ENCODE assay signal across 19 cellular contexts in genomic region chr6:34352305-34352937, GRCh38. TPM values are rescaled to one million over a fixed set of nuclear protein-coding genes. Genes with fewer than 3 reads are reported as not detected.
A peak's percentile ranks its signal among the peaks of the same experiment; 100 is the strongest.
DNase-seq lines count a peak whose midpoint lies in the region; ATAC-seq, FAIRE-seq and TF ChIP-seq lines count a peak whose summit lies in the region.
"Had no signal": no experiment of that assay in that cellular context is flagged by ENCODE, and none has a peak within 500 bp of the region (broad histone marks: within the 10 kb centered on the region; RNA-seq: fewer than 3 reads in every experiment).

No MANE protein-coding gene starts in this region.

- DNase-seq in CD14-positive monocyte (ENCODE audit: low spot score): no peak
- peak; percentile 26 for DNase-seq in HFFc6
- no peak for DNase-seq in mammary epithelial cell
- DNase-seq in lung microvascular endothelial cell (ENCODE audit: low read depth in 2 of 2): peak; percentile 32 to 60
- DNase-seq in endothelial cell (ENCODE audit: low spot score): no peak
- DNase-seq in GM19239 (ENCODE audit: insufficient read length, low spot score): no peak
- DNase-seq in aorta: no peak
- DNase-seq: activated CD4-positive, alpha-beta T cell treated with anti-CD3 and anti-CD28 coated beads, Interleukin-2, amount 50 U/mL, for 1 hour; AML-193; effector CD4-positive, alpha-beta T cell; foreskin melanocyte; MV-4-11; naive thymus-derived CD8-positive, alpha-beta T cell; NCI-H2081 treated with DMSO at 0.1 percent for 48 hours; NCI-H526 treated with DMSO at 0.1 percent for 48 hours had no signal

- in situ Hi-C loops in mammary epithelial cell (cut with MboI; ENCODE audit: low sequenced_read_pairs in 2 of 2): no loop called here

- ATAC-seq in GM18870 (IDR thresholded peaks at IDR 0.05; ENCODE audit: unreplicated experiment) (no peak), aorta (ENCODE audit: low FRiP score) (no peak)
- ATAC-seq: activated naive CD4-positive, alpha-beta T cell treated with anti-CD3 and anti-CD28 coated beads, Interleukin-2, amount 50 U/mL, for 72 hours; naive thymus-derived CD8-positive, alpha-beta T cell had no signal

- no peaks in the 10 kb centered on the region for H3K9me3 Mint-ChIP-seq in CD14-positive monocyte
- H3K9me3 Mint-ChIP-seq in HFFc6: no peaks in the 10 kb centered on the region
- H3K9me3 Mint-ChIP-seq in endothelial cell (ENCODE audit: unreplicated experiment): no peaks in the 10 kb centered on the region
- H3K9me3 Mint-ChIP-seq: activated naive CD4-positive, alpha-beta T cell treated with anti-CD3 and anti-CD28 coated beads, Interleukin-2, amount 50 U/mL, for 72 hours; naive thymus-derived CD8-positive, alpha-beta T cell had no signal

- intact Hi-C loops in CD14-positive monocyte (cut with micrococcal nuclease) (no loop called here), mammary epithelial cell (cut with micrococcal nuclease) (no loop called here), aorta (cut with DNase I) (no loop called here)

- H3K79me2 ChIP-seq in mammary epithelial cell (ENCODE audit: insufficient read depth, low read length): peaks cover 71% of the 10 kb centered on the region

- CTCF ChIA-PET in mammary epithelial cell (lab: Charles Lee; ENCODE audit: low non-redundant PET): no interaction called here

- H4K20me1 ChIP-seq in mammary epithelial cell (ENCODE audit: insufficient read depth, low read length): no peaks in the 10 kb centered on the region

- H3K4me1 ChIP-seq in mammary epithelial cell (ENCODE audit: insufficient read depth, low read length) (no peaks in the 10 kb centered on the region), aorta (ENCODE audit: control insufficient read depth in 1 of 2, insufficient read depth in 2 of 2, low read length in 2 of 2) (peaks cover 0 to 4% of the 10 kb centered on the region in 2 donors)

- H3K4me1 Mint-ChIP-seq in CD14-positive monocyte: peaks cover 38% of the 10 kb centered on the region
- peaks cover 36% of the 10 kb centered on the region for H3K4me1 Mint-ChIP-seq in HFFc6 (ENCODE audit: low read depth)
- H3K4me1 Mint-ChIP-seq in endothelial cell (ENCODE audit: unreplicated experiment): peaks cover 23% of the 10 kb centered on the region

- no peaks in the 10 kb centered on the region for H3K36me3 ChIP-seq in mammary epithelial cell (ENCODE audit: insufficient read depth, low read length)
- H3K36me3 ChIP-seq in aorta (ENCODE audit: control insufficient read depth in 1 of 2, insufficient read depth in 2 of 2, low read length in 1 of 2): no peaks in the 10 kb centered on the region
- H3K36me3 ChIP-seq: cardiac muscle cell had no signal

- H3K9me3 ChIP-seq in mammary epithelial cell (replicated peaks; ENCODE audit: insufficient read depth, low read length) (no peaks in the 10 kb centered on the region), aorta (ENCODE audit: control insufficient read depth, low read length) (no peaks in the 10 kb centered on the region)

- H3K27me3 ChIP-seq in mammary epithelial cell (ENCODE audit: insufficient read depth, low read length): no peaks in the 10 kb centered on the region
- H3K27me3 ChIP-seq in aorta (ENCODE audit: control insufficient read depth in 1 of 2, insufficient read depth in 2 of 2, low read length in 1 of 2): no peaks in the 10 kb centered on the region
- H3K27me3 ChIP-seq: cardiac muscle cell had no signal

- H3K4me2 ChIP-seq in mammary epithelial cell (ENCODE audit: insufficient read depth, low read depth, low read length): no peak overlapping the region
- H3K4me2 ChIP-seq: PC-9 had no signal

- H2AFZ ChIP-seq in mammary epithelial cell (ENCODE audit: low read depth, low read length): no peak overlapping the region
- H2AFZ ChIP-seq: PC-9 had no signal

- TF ChIP-seq CTCF in CD14-positive monocyte (IDR thresholded peaks at IDR 0.05) (no peak), HFFc6 (IDR thresholded peaks at IDR 0.05) (no peak), mammary epithelial cell (conservative IDR thresholded peaks at IDR 0.05 in 1 of 2, IDR thresholded peaks at IDR 0.05 in 1 of 2; ENCODE audit: extremely low read depth in 1 of 2, insufficient read depth in 1 of 2, low read depth in 1 of 2, low read length in 2 of 2) (no peak), endothelial cell (IDR thresholded peaks at IDR 0.05; ENCODE audit: unreplicated experiment) (no peak)

- no peak overlapping the region for H3K4me3 ChIP-seq in mammary epithelial cell (replicated peaks in 1 of 3; ENCODE audit: insufficient read depth in 1 of 3, low read depth in 2 of 3, low read length in 3 of 3)
- no peak overlapping the region for H3K4me3 ChIP-seq in aorta (ENCODE audit: low read length in 2 of 2)
- H3K4me3 ChIP-seq: cardiac muscle cell, PC-9 had no signal

- H3K9ac ChIP-seq in mammary epithelial cell (ENCODE audit: insufficient read depth, low read length): peak overlapping the region; percentile 25

- H3K4me3 Mint-ChIP-seq in CD14-positive monocyte: no peak overlapping the region
- H3K4me3 Mint-ChIP-seq in HFFc6: no peak overlapping the region
- H3K4me3 Mint-ChIP-seq in endothelial cell (ENCODE audit: unreplicated experiment): no peak overlapping the region
- H3K4me3 Mint-ChIP-seq: naive thymus-derived CD8-positive, alpha-beta T cell had no signal

- H3K27ac ChIP-seq in mammary epithelial cell (ENCODE audit: insufficient read depth, low read depth, low read length) (no peak overlapping the region), aorta (ENCODE audit: low read depth in 1 of 2, low read length in 2 of 2) (no peak overlapping the region)
- H3K27ac ChIP-seq: cardiac muscle cell, PC-9 had no signal

- FAIRE-seq in GM19239 (lab: Jason Lieb, UNC): no peak

- no peaks in the 10 kb centered on the region for H3K27me3 Mint-ChIP-seq in CD14-positive monocyte (ENCODE audit: low read depth in 3 of 3)
- no peaks in the 10 kb centered on the region; the same call in 1 of the 2 replicates for H3K27me3 Mint-ChIP-seq in HFFc6 (ENCODE audit: insufficient read depth)
- H3K27me3 Mint-ChIP-seq in endothelial cell (ENCODE audit: unreplicated experiment): no peaks in the 10 kb centered on the region
- H3K27me3 Mint-ChIP-seq: naive thymus-derived CD8-positive, alpha-beta T cell had no signal

- H3K36me3 Mint-ChIP-seq in CD14-positive monocyte (peaks cover 1 to 7% of the 10 kb centered on the region in 2 donors), HFFc6 (ENCODE audit: low read depth) (no peaks in the 10 kb centered on the region), endothelial cell (ENCODE audit: low read depth, unreplicated experiment) (no peaks in the 10 kb centered on the region)
- H3K36me3 Mint-ChIP-seq: activated naive CD4-positive, alpha-beta T cell treated with anti-CD3 and anti-CD28 coated beads, Interleukin-2, amount 50 U/mL, for 72 hours; naive thymus-derived CD8-positive, alpha-beta T cell had no signal

- H3K27ac Mint-ChIP-seq in CD14-positive monocyte (peak overlapping the region in 4 of 7 donors; percentile 4 to 73 (median 61)), HFFc6 (peak overlapping the region; percentile 49), endothelial cell (ENCODE audit: unreplicated experiment) (no peak overlapping the region)

- 80% methylated on average over 2 of the region's 2 CpGs for WGBS in mammary epithelial cell (ENCODE audit: low coverage, missing lambda C conversion rate)
- WGBS in aorta, 2 donors: 65 to 85% methylated on average over 2 of the region's 2 CpGs

- no TSS peak for BruUV-seq in mammary epithelial cell (replicated peaks; lab: Mats Ljungman, UMichigan)

- dilution Hi-C loops in mammary epithelial cell (cut with HindIII; ENCODE audit: low sequenced_read_pairs): no loop called here

RNA-seq across cellular contexts. Expression of gene NUDT3, which starts 40.0 kb away (rescaled TPM):
- polyA plus RNA-seq in CD14-positive monocyte (10 to 100 TPM in 1 of 2 donors, 1 to 10 TPM in 1; 9.3 to 10.9 TPM), mammary epithelial cell (13.0 TPM), aorta (10 to 100 TPM; 15.5 to 19.9 TPM)
- total RNA-seq in HFFc6 (2021; fragmentation: NEBNext Ultra II Directional; extraction: Animal tissue kit (Norgen Biotek cat#: 25700)): 10 to 100 TPM; 11.3 to 18.9 (median 16.6) TPM
- total RNA-seq in mammary epithelial cell (10 to 100 TPM; 17.9 to 20.2 TPM), lung microvascular endothelial cell (17.1 and 19.4 TPM in 2 replicates), endothelial cell (ENCODE audit: unreplicated experiment) (52.0 TPM), aorta (10 to 100 TPM; 47.3 to 50.2 TPM)
- polyA minus RNA-seq in mammary epithelial cell: 18.3 TPM

Comparison
In these comparisons a context has a peak if more than half of its experiments do, and no peak if none do; other contexts are left out.
1. DNase-seq: peak in HFFc6 (single experiment) and lung microvascular endothelial cell (2 of 2); none in CD14-positive monocyte (single experiment), mammary epithelial cell (single experiment), endothelial cell (single experiment), GM19239 (single experiment) and aorta (0 of 2).